In genomic region chr10:77810446-77811335, GRCh38 we compare ENCODE assay signal across 16 cellular contexts.
"Had no signal": no experiment of that assay in that cellular context is flagged by ENCODE, and none has a peak within 500 bp of the region (broad histone marks: within the 10 kb centered on the region; RNA-seq: fewer than 3 reads in every experiment).

No MANE protein-coding gene starts in this region.

- H3K4me3 ChIP-seq: adrenal gland, colonic mucosa, esophagus squamous epithelium, ovary, tibial nerve, vagina had no signal

- H3K27me3 Mint-ChIP-seq: activated CD4-positive, alpha-beta memory T cell treated with anti-CD3 and anti-CD28 coated beads, Interleukin-2, amount 10 ng/mL, durations not matched to agents 7 days and 5 days; activated naive CD4-positive, alpha-beta T cell treated with anti-CD3 and anti-CD28 coated beads, Interleukin-2, amount 50 U/mL, for 24 hours; activated T-cell treated with anti-CD3 and anti-CD28 coated beads, Interleukin-2, amount 50 U/mL, for 24 hours; stimulated activated memory B cell treated with anti-CD40 and anti-IgM and Interleukin-4, amounts not matched to agents 10 μg/mL and 1 μg/mL and 100 μg/mL, for 72 hours; T-cell had no signal

- H3K36me3 ChIP-seq: colonic mucosa, ovary had no signal

- H3K4me1 Mint-ChIP-seq: activated CD4-positive, alpha-beta memory T cell treated with anti-CD3 and anti-CD28 coated beads, Interleukin-2, amount 10 ng/mL, durations not matched to agents 7 days and 5 days; activated naive CD4-positive, alpha-beta T cell treated with anti-CD3 and anti-CD28 coated beads, Interleukin-2, amount 50 U/mL, for 24 hours; nephron progenitor cell; stimulated activated memory B cell treated with anti-CD40 and anti-IgM and Interleukin-4, amounts not matched to agents 10 μg/mL and 1 μg/mL and 100 μg/mL, for 72 hours; T-cell had no signal

- H3K4me3 Mint-ChIP-seq: activated CD4-positive, alpha-beta memory T cell treated with anti-CD3 and anti-CD28 coated beads, Interleukin-2, amount 10 ng/mL, durations not matched to agents 7 days and 5 days; activated naive CD4-positive, alpha-beta T cell treated with anti-CD3 and anti-CD28 coated beads, Interleukin-2, amount 50 U/mL, for 24 hours; activated T-cell treated with anti-CD3 and anti-CD28 coated beads, Interleukin-2, amount 50 U/mL, for 24 hours; nephron progenitor cell; stimulated activated memory B cell treated with anti-CD40 and anti-IgM and Interleukin-4, amounts not matched to agents 10 μg/mL and 1 μg/mL and 100 μg/mL, for 72 hours; T-cell had no signal

- H3K4me1 ChIP-seq: adrenal gland, colonic mucosa, esophagus squamous epithelium, tibial nerve, vagina had no signal

- H3K27ac ChIP-seq: colonic mucosa, esophagus squamous epithelium, ovary, tibial nerve, vagina, WERI-Rb-1 had no signal

- ATAC-seq: stimulated activated memory B cell treated with anti-CD40 and anti-IgM and Interleukin-4, amounts not matched to agents 10 μg/mL and 1 μg/mL and 100 μg/mL, for 72 hours; T-cell had no signal

- H3K27ac Mint-ChIP-seq: activated CD4-positive, alpha-beta memory T cell treated with anti-CD3 and anti-CD28 coated beads, Interleukin-2, amount 10 ng/mL, durations not matched to agents 7 days and 5 days; activated naive CD4-positive, alpha-beta T cell treated with anti-CD3 and anti-CD28 coated beads, Interleukin-2, amount 50 U/mL, for 24 hours; activated T-cell treated with anti-CD3 and anti-CD28 coated beads, Interleukin-2, amount 50 U/mL, for 24 hours; nephron progenitor cell; stimulated activated memory B cell treated with anti-CD40 and anti-IgM and Interleukin-4, amounts not matched to agents 10 μg/mL and 1 μg/mL and 100 μg/mL, for 72 hours; T-cell had no signal

- H3K27me3 ChIP-seq: adrenal gland, colonic mucosa, esophagus squamous epithelium, ovary, tibial nerve, vagina had no signal

- DNase-seq: activated CD4-positive, alpha-beta memory T cell treated with anti-CD3 and anti-CD28 coated beads, Interleukin-2, amount 10 ng/mL, durations not matched to agents 7 days and 5 days; activated CD4-positive, alpha-beta T cell treated with anti-CD3 and anti-CD28 coated beads for 4 hours; activated effector memory CD4-positive, alpha-beta T cell treated with anti-CD3 and anti-CD28 coated beads, Interleukin-2, amount 50 U/mL, for 16 hours; activated T-cell treated with anti-CD3 and anti-CD28 coated beads, Interleukin-2, amount 50 U/mL, for 24 hours; adrenal gland; caudate nucleus; colonic mucosa; esophagus squamous epithelium; nephron progenitor cell; ovary; T-cell; WERI-Rb-1 had no signal

- H3K9me3 ChIP-seq: adrenal gland, colonic mucosa, esophagus squamous epithelium, ovary, tibial nerve, vagina had no signal

- H3K36me3 Mint-ChIP-seq: activated naive CD4-positive, alpha-beta T cell treated with anti-CD3 and anti-CD28 coated beads, Interleukin-2, amount 50 U/mL, for 24 hours; stimulated activated memory B cell treated with anti-CD40 and anti-IgM and Interleukin-4, amounts not matched to agents 10 μg/mL and 1 μg/mL and 100 μg/mL, for 72 hours; T-cell had no signal
